21 cellular contexts compared by ENCODE assay signal in genomic region chr1:81264976-81265375, GRCh38.
"Had no signal": no experiment of that assay in that cellular context is flagged by ENCODE, and none has a peak within 500 bp of the region (broad histone marks: within the 10 kb centered on the region; RNA-seq: fewer than 3 reads in every experiment).

No MANE protein-coding gene starts in this region.

- FAIRE-seq: bronchial epithelial cell had no signal

- H3K4me3 ChIP-seq: ascending aorta, body of pancreas had no signal

- H3K4me1 Mint-ChIP-seq: activated CD4-positive, alpha-beta T cell treated with anti-CD3 and anti-CD28 coated beads, Interleukin-2, amount 10 ng/mL, durations not matched to agents 24 days and 14 days had no signal

- H3K4me1 ChIP-seq: ascending aorta, body of pancreas had no signal

- H3K4me3 Mint-ChIP-seq: activated CD4-positive, alpha-beta memory T cell treated with anti-CD3 and anti-CD28 coated beads for 36 hours; activated CD4-positive, alpha-beta T cell treated with anti-CD3 and anti-CD28 coated beads, Interleukin-2, amount 10 ng/mL, durations not matched to agents 24 days and 14 days; T-helper 1 cell treated with Interleukin-12 subunit alpha and Interleukin-12 subunit beta and Interleukin-4 antibody, amounts not matched to agents 30 μg/mL and 1 μg/mL, for 36 hours had no signal

- H3K27ac ChIP-seq: ascending aorta, body of pancreas had no signal

- H3K9me3 Mint-ChIP-seq: activated CD4-positive, alpha-beta memory T cell treated with anti-CD3 and anti-CD28 coated beads for 36 hours; activated CD4-positive, alpha-beta T cell treated with anti-CD3 and anti-CD28 coated beads, Interleukin-2, amount 10 ng/mL, durations not matched to agents 24 days and 14 days; T-helper 1 cell treated with Interleukin-12 subunit alpha and Interleukin-12 subunit beta and Interleukin-4 antibody, amounts not matched to agents 30 μg/mL and 1 μg/mL, for 36 hours had no signal

- H3K36me3 ChIP-seq: ascending aorta had no signal

- ATAC-seq: body of pancreas, PC-3 had no signal

- DNase-seq: activated CD4-positive, alpha-beta memory T cell treated with anti-CD3 and anti-CD28 coated beads for 36 hours; activated CD4-positive, alpha-beta T cell treated with anti-CD3 and anti-CD28 coated beads for 1 hour; activated CD4-positive, alpha-beta T cell treated with anti-CD3 and anti-CD28 coated beads, Interleukin-2, amount 10 ng/mL, durations not matched to agents 24 days and 14 days; activated gamma-delta T cell treated with Interleukin-2 at 50 U/mL for 16 hours; activated naive CD4-positive, alpha-beta T cell treated with anti-CD3 and anti-CD28 coated beads, Interleukin-2, amount 50 U/mL, for 16 hours; activated T-cell treated with anti-CD3 and anti-CD28 coated beads for 4 hours; activated T-cell treated with anti-CD3 and anti-CD28 coated beads, Interleukin-2, amount 50 U/mL, for 48 hours; body of pancreas; central memory CD4-positive, alpha-beta T cell; NCI-H1048; NCI-H146; NCI-H187 treated with DMSO at 0.1 percent for 48 hours; NCI-H2081 treated with DMSO at 0.1 percent for 48 hours; NCI-H446; NCI-H524; PC-3; SHP77 treated with DMSO at 0.1 percent for 48 hours had no signal

- H3K27me3 ChIP-seq: ascending aorta, body of pancreas had no signal

- H3K27ac Mint-ChIP-seq: activated CD4-positive, alpha-beta memory T cell treated with anti-CD3 and anti-CD28 coated beads for 36 hours; activated CD4-positive, alpha-beta T cell treated with anti-CD3 and anti-CD28 coated beads, Interleukin-2, amount 10 ng/mL, durations not matched to agents 24 days and 14 days; activated T-helper 2 cell treated with anti-CD3 and anti-CD28 coated beads, Interferon-gamma antibody, Interleukin-2, Interleukin-4, amounts not matched to agents 10 μg/mL and 5 μg/mL and 100 μg/mL, durations not matched to agents 14 hours and 24 hours and 36 hours; T-helper 1 cell treated with Interleukin-12 subunit alpha and Interleukin-12 subunit beta and Interleukin-4 antibody, amounts not matched to agents 30 μg/mL and 1 μg/mL, for 36 hours had no signal

- H3K27me3 Mint-ChIP-seq: activated CD4-positive, alpha-beta memory T cell treated with anti-CD3 and anti-CD28 coated beads for 36 hours; activated CD4-positive, alpha-beta T cell treated with anti-CD3 and anti-CD28 coated beads, Interleukin-2, amount 10 ng/mL, durations not matched to agents 24 days and 14 days had no signal

- H3K9me3 ChIP-seq: ascending aorta, body of pancreas had no signal

- H3K36me3 Mint-ChIP-seq: activated CD4-positive, alpha-beta memory T cell treated with anti-CD3 and anti-CD28 coated beads for 36 hours had no signal
